Comparison of ENCODE assay signal across 10 cellular contexts in the genomic region with DNA sequence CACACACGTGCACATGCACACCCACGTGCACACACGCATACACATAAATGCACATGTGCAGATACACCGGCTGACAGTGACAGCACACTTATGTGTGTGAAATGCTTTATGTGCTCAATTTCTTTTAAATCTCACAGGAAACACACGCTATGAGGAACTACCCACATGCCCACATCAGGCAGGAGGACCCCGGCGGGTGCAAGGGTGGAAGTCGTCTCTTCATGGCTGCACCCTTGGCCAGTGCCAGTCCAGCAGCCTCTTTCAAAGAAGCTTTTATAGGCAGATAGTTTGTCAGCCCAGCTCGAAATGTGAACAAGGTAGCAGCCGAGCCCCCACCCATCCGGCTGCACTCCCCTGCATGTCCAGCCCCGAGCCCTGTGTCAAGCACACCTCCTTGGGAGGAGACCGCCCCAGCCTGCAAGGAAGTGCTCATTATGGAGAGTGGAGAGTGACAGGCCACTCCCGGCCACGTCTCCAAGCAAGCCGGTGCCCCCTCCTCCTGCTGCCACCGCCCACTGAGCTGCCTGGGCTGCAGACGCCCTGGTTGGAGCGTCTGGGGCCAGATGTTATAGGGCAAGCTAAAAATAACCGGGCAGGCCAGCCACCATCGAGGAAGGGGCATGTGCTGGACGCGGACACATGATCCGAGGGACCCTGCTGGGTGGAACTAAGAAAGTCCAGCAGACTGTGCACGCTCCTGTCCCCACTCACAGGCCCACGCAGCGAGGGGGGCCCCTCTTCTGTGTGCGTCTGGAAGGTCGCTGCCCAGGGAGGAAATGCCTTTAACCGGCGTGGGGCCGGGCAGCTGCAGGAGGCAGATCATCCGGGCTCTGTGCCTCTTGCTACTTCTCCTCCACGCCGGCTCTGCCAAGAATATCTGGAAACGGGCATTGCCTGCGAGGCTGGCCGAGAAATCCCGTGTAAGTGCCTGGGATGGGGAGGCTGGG. TPM values are rescaled to one million over a fixed set of nuclear protein-coding genes. Genes with fewer than 3 reads are reported as not detected.
DNase-seq lines count a peak whose midpoint lies in the region; ATAC-seq and TF ChIP-seq lines count a peak whose summit lies in the region.
"Had no signal": no experiment of that assay in that cellular context is flagged by ENCODE, and none has a peak within 500 bp of the region (broad histone marks: within the 10 kb centered on the region; RNA-seq: fewer than 3 reads in every experiment).

A gene with protein sequence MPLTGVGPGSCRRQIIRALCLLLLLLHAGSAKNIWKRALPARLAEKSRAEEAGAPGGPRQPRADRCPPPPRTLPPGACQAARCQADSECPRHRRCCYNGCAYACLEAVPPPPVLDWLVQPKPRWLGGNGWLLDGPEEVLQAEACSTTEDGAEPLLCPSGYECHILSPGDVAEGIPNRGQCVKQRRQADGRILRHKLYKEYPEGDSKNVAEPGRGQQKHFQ (plus strand): TSS at position 683 of the 947 bp plus-strand sequence. CDS start 94 bp downstream, at position 777.

- H3K9me3 ChIP-seq in Panc1 (ENCODE audit: control insufficient read depth, insufficient read depth, low read depth, low read length) (no peaks in the 10 kb centered on the region), neutrophil (no peaks in the 10 kb centered on the region)

- H3K4me3 ChIP-seq in Panc1 (ENCODE audit: low read depth in 2 of 2, low read length in 2 of 2) (peak within 1 kb of the TSS in 1 of 2 experiments; percentile 24; a peak in 1 of 4 replicates), neutrophil (ENCODE audit: low read depth in 1 of 2, low read length in 1 of 2) (peak within 1 kb of the TSS; percentile 34 to 50)

- BruUV-seq in Panc1 (replicated peaks; lab: Mats Ljungman, UMichigan) = no TSS peak

- H3K4me1 ChIP-seq in Panc1 (ENCODE audit: control insufficient read depth, insufficient read depth, low read length) (no peaks in the 10 kb centered on the region), neutrophil (ENCODE audit: control insufficient read depth in 1 of 2, insufficient read depth in 1 of 2, low read depth in 1 of 2, low read length in 1 of 2) (peaks cover 44 to 48% of the 10 kb centered on the region in 2 experiments)

- H3K9me3 Mint-ChIP-seq in glutamatergic neuron (ENCODE audit: unreplicated experiment) = peaks cover 8% of the 10 kb centered on the region
- H3K9me3 Mint-ChIP-seq: central memory CD8-positive, alpha-beta T cell had no signal

- intact Hi-C loops in Panc1 (cut with micrococcal nuclease; ENCODE audit: unreplicated experiment) = no loop called here

- peak within 1 kb of the TSS; percentile 35 for H3K4me3 Mint-ChIP-seq in glutamatergic neuron (ENCODE audit: unreplicated experiment)
- H3K4me3 Mint-ChIP-seq: central memory CD8-positive, alpha-beta T cell had no signal

- POLR2A ChIA-PET in Panc1 (lab: Charles Lee) = no interaction called here

- H3K27ac ChIP-seq in Panc1 (ENCODE audit: low read length) (no peak within 1 kb of the TSS), neutrophil (no peak within 1 kb of the TSS)

- H3K27ac Mint-ChIP-seq in glutamatergic neuron (ENCODE audit: unreplicated experiment) = no peak within 1 kb of the TSS

- H3K36me3 ChIP-seq in Panc1 (ENCODE audit: control insufficient read depth, insufficient read depth, low read length) (no peaks in the 10 kb centered on the region), neutrophil (no peaks in the 10 kb centered on the region)

- no peaks in the 10 kb centered on the region for H3K27me3 Mint-ChIP-seq in glutamatergic neuron (ENCODE audit: unreplicated experiment)

- peaks cover 16% of the 10 kb centered on the region for H3K4me1 Mint-ChIP-seq in glutamatergic neuron (ENCODE audit: low read depth, unreplicated experiment)

- in situ Hi-C loops in Panc1 (cut with HindIII; ENCODE audit: low pct_unique_long_range_greater_than_20kb, low sequenced_read_pairs) = no loop called here

- H3K27me3 ChIP-seq in Panc1 (ENCODE audit: control insufficient read depth, insufficient read depth, low read length) = no peaks in the 10 kb centered on the region
- no peaks in the 10 kb centered on the region for H3K27me3 ChIP-seq in neutrophil

- CTCF ChIA-PET in Panc1 (lab: Charles Lee) = no interaction called here

- ATAC-seq in Panc1 (peak; percentile 72; the same call in 1 of the 2 replicates), HG02852 (IDR thresholded peaks at IDR 0.05; ENCODE audit: unreplicated experiment) (no peak), HG03159 (IDR thresholded peaks at IDR 0.05; ENCODE audit: unreplicated experiment) (no peak)

- H3K36me3 Mint-ChIP-seq in glutamatergic neuron (ENCODE audit: unreplicated experiment) = no peaks in the 10 kb centered on the region

- TF ChIP-seq CTCF in Panc1 (IDR thresholded peaks at IDR 0.05) (no peak), glutamatergic neuron (IDR thresholded peaks at IDR 0.05; ENCODE audit: partially characterized antibody, unreplicated experiment) (no peak), neutrophil (IDR thresholded peaks at IDR 0.05) (no peak)

- DNase-seq in AG20443 (ENCODE audit: low spot score) (peak; percentile 70), Panc1 (ENCODE audit: low read depth, low spot score) (no peak), glutamatergic neuron (peak; percentile 40)
- DNase-seq in activated CD4-positive, alpha-beta T cell treated with anti-CD3 and anti-CD28 coated beads, Interleukin-2, amount 50 U/mL, for 48 hours = no peak
- no peak for DNase-seq in activated effector memory CD4-positive, alpha-beta T cell treated with anti-CD3 and anti-CD28 coated beads, Interleukin-2, amount 50 U/mL, for 16 hours
- DNase-seq: GF-D8 had no signal

RNA-seq across cellular contexts. Expression of the gene that starts here (rescaled TPM):
- total RNA-seq in Panc1 (2021; ENCODE audit: unreplicated experiment) = not detected
- polyA plus RNA-seq in Panc1 (2012; ENCODE audit: insufficient read length) = not detected
- 0.93 TPM for total RNA-seq in glutamatergic neuron (ENCODE audit: unreplicated experiment)

Comparison
In these comparisons a context has a peak if more than half of its experiments do, and no peak if none do; other contexts are left out.
1. Peak in ATAC-seq in Panc1; RNA of the gene not detected or under 1 TPM.
2. Peak in DNase-seq in glutamatergic neuron; RNA of the gene not detected or under 1 TPM.